In genomic region chr22:21965762-21966288, GRCh38 we compare ENCODE assay signal across 8 cellular contexts.
"Had no signal": no experiment of that assay in that cellular context is flagged by ENCODE, and none has a peak within 500 bp of the region (broad histone marks: within the 10 kb centered on the region; RNA-seq: fewer than 3 reads in every experiment).

No MANE protein-coding gene starts in this region.

- ATAC-seq: GM12878 had no signal

- H3K4me3 ChIP-seq: GM12878 had no signal

- DNase-seq: GDM1, GF-D8 had no signal

- FAIRE-seq: G401.6, GM12878, GM12891, GM12892, GM18507, GM19239 had no signal
